ENCODE assay signal across 8 cellular contexts in the genomic region with DNA sequence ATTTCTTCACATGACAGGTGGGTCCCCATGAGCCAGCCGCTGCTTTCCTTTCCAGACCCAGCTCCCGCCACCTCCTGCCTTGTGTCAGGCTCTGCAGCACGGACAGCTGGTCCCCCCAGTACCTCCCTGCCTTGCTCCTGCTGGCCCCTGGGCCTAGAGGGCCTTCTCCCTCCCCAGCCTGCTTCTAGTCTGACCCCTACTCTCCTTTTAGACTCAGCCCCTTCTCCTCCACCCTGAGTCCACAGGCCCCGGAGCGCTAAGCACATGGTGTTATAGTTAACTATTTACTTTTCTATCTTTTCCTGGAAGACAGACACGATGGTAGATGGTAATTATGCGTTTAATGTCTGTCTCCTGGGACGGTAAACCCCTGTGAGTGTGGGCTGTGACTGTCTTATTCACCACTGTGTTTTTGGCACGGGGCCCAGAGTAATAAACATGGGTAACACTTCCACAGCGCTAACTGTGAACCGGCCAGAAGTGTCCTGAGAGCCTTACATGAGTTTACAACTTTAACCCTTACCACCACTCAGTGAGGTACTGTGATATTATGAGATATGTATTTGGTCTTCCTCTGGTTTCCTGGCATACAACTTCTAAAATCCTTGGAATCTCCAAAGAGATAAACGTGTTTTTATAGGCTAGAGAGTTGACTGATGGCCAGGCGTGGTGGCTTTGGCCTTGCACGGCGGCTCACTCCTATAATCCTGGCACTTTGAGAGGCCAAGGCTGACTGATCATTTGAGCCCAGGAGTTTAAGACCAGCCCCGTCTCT. TPM values are rescaled to one million over a fixed set of nuclear protein-coding genes. Genes with fewer than 3 reads are reported as not detected.
DNase-seq lines count a peak whose midpoint lies in the region; ATAC-seq, FAIRE-seq and TF ChIP-seq lines count a peak whose summit lies in the region.

No MANE protein-coding gene starts in this region.

- POLR2A ChIA-PET in activated CD8-positive, alpha-beta T cell treated with anti-CD3 and anti-CD28 coated beads, Interleukin-2, amount 10 ng/mL, durations not matched to agents 7 days and 5 days (lab: Charles Lee), result interaction anchor here (0.6 kb wide), 1 partner anchor 171 kb away, joined by 3 read pairs; no protein-coding TSS in a partner anchor

- H3K9me3 Mint-ChIP-seq in activated CD8-positive, alpha-beta T cell treated with anti-CD3 and anti-CD28 coated beads, Interleukin-2, amount 10 ng/mL, durations not matched to agents 7 days and 5 days (ENCODE audit: insufficient read depth), result no peaks in the 10 kb centered on the region
- no peaks in the 10 kb centered on the region for H3K9me3 Mint-ChIP-seq in type B pancreatic cell

- H3K4me3 Mint-ChIP-seq in activated CD8-positive, alpha-beta T cell treated with anti-CD3 and anti-CD28 coated beads, Interleukin-2, amount 10 ng/mL, durations not matched to agents 7 days and 5 days, result no peak overlapping the region
- no peak overlapping the region for H3K4me3 Mint-ChIP-seq in type B pancreatic cell

- H3K27ac Mint-ChIP-seq in activated CD8-positive, alpha-beta T cell treated with anti-CD3 and anti-CD28 coated beads, Interleukin-2, amount 10 ng/mL, durations not matched to agents 7 days and 5 days, result peak overlapping the region; percentile 49
- H3K27ac Mint-ChIP-seq in type B pancreatic cell, result peak overlapping the region; percentile 52

- H3K4me1 Mint-ChIP-seq in activated CD8-positive, alpha-beta T cell treated with anti-CD3 and anti-CD28 coated beads, Interleukin-2, amount 10 ng/mL, durations not matched to agents 7 days and 5 days (ENCODE audit: low read depth), result peaks cover 18% of the 10 kb centered on the region
- peaks cover 21% of the 10 kb centered on the region for H3K4me1 Mint-ChIP-seq in type B pancreatic cell (ENCODE audit: unreplicated experiment)

- TF ChIP-seq CTCF in type B pancreatic cell (conservative IDR thresholded peaks at IDR 0.05), result no peak

- DNase-seq in NCI-H1436 (lab: John Stamatoyannopoulos, UW) (peak; percentile 83), kidney glomerular epithelial cell (lab: John Stamatoyannopoulos, UW) (peak; percentile 91), type B pancreatic cell (ENCODE audit: extremely low spot score, unreplicated experiment) (no peak), GM19239 (ENCODE audit: insufficient read length, low spot score) (no peak), HTR-8/SVneo (ENCODE audit: insufficient read length, low spot score) (no peak), UCSD-AML1 (lab: John Stamatoyannopoulos, UW; ENCODE audit: unreplicated experiment) (no peak)
- no peak for DNase-seq in activated CD8-positive, alpha-beta T cell treated with anti-CD3 and anti-CD28 coated beads, Interleukin-2, amount 10 ng/mL, durations not matched to agents 7 days and 5 days

- no peaks in the 10 kb centered on the region for H3K27me3 Mint-ChIP-seq in activated CD8-positive, alpha-beta T cell treated with anti-CD3 and anti-CD28 coated beads, Interleukin-2, amount 10 ng/mL, durations not matched to agents 7 days and 5 days (ENCODE audit: low read depth)
- no peaks in the 10 kb centered on the region for H3K27me3 Mint-ChIP-seq in type B pancreatic cell

- ATAC-seq in GM18868 (IDR thresholded peaks at IDR 0.05; ENCODE audit: unreplicated experiment), result peak; percentile 67
- no peak for ATAC-seq in activated CD8-positive, alpha-beta T cell treated with anti-CD3 and anti-CD28 coated beads, Interleukin-2, amount 10 ng/mL, durations not matched to agents 7 days and 5 days

- CTCF ChIA-PET in activated CD8-positive, alpha-beta T cell treated with anti-CD3 and anti-CD28 coated beads, Interleukin-2, amount 10 ng/mL, durations not matched to agents 7 days and 5 days (lab: Charles Lee), result interaction anchor here (1.0 kb wide), 1 partner anchor 9 kb away, joined by 3 read pairs; no protein-coding TSS in a partner anchor

- no peak for FAIRE-seq in GM19239 (lab: Jason Lieb, UNC)
- no peak for FAIRE-seq in HTR-8/SVneo (lab: Jason Lieb, UNC)

- H3K36me3 Mint-ChIP-seq in activated CD8-positive, alpha-beta T cell treated with anti-CD3 and anti-CD28 coated beads, Interleukin-2, amount 10 ng/mL, durations not matched to agents 7 days and 5 days (ENCODE audit: low read depth), result peaks cover 56% of the 10 kb centered on the region
- H3K36me3 Mint-ChIP-seq in type B pancreatic cell, result peaks cover 11% of the 10 kb centered on the region

RNA-seq across cellular contexts. Expression of a gene that starts 41.2 kb away (rescaled TPM):
- 100 to 1,000 TPM; 111 to 119 TPM for total RNA-seq in activated CD8-positive, alpha-beta T cell treated with anti-CD3 and anti-CD28 coated beads, Interleukin-2, amount 10 ng/mL, durations not matched to agents 7 days and 5 days
- total RNA-seq in type B pancreatic cell (ENCODE audit: low replicate concordance), result 24.2 and 37.5 TPM in 2 replicates

Comparison
In these comparisons a context has a peak if more than half of its experiments do, and no peak if none do; other contexts are left out.
1. DNase-seq: peak in NCI-H1436 (single experiment) and kidney glomerular epithelial cell (single experiment); none in activated CD8-positive, alpha-beta T cell treated with anti-CD3 and anti-CD28 coated beads, Interleukin-2, amount 10 ng/mL, durations not matched to agents 7 days and 5 days (single experiment), type B pancreatic cell (single experiment), GM19239 (single experiment), HTR-8/SVneo (single experiment) and UCSD-AML1 (single experiment).